9 cellular contexts compared by ENCODE assay signal in genomic region chr13:113861433-113862030, GRCh38. TPM values are rescaled to one million over a fixed set of nuclear protein-coding genes. Genes with fewer than 3 reads are reported as not detected.
DNase-seq lines count a peak whose midpoint lies in the region; ATAC-seq and TF ChIP-seq lines count a peak whose summit lies in the region.
"Had no signal": no experiment of that assay in that cellular context is flagged by ENCODE, and none has a peak within 500 bp of the region (broad histone marks: within the 10 kb centered on the region; RNA-seq: fewer than 3 reads in every experiment).

No MANE protein-coding gene starts in this region.

- H3K4me3 ChIP-seq in iPS-20b (ENCODE audit: low read length), result peak overlapping the region; percentile 50; the same call in 1 of the 2 replicates
- H3K4me3 ChIP-seq in thoracic aorta, result peak overlapping the region; percentile 85

- no peaks in the 10 kb centered on the region for H3K9me3 Mint-ChIP-seq in Calu3 (ENCODE audit: low read depth, unreplicated experiment)

- H3K27ac ChIP-seq in iPS-20b (ENCODE audit: low read length) (peak overlapping the region; percentile 99), thoracic aorta (peak overlapping the region; percentile 93 to 94)

- no peaks in the 10 kb centered on the region for H3K36me3 Mint-ChIP-seq in Calu3 (ENCODE audit: insufficient read depth, unreplicated experiment)

- TF ChIP-seq CTCF in thoracic aorta (IDR thresholded peaks at IDR 0.05), result no peak
- TF ChIP-seq CTCF in Calu3 (IDR thresholded peaks at IDR 0.05; ENCODE audit: unreplicated experiment), result no peak

- H3K9ac ChIP-seq in iPS-20b (ENCODE audit: low read depth, low read length), result peak overlapping the region; percentile 84; the same call in 1 of the 2 replicates

- H3K4me1 ChIP-seq in iPS-20b (ENCODE audit: insufficient read depth, low read length), result peaks cover 40% of the 10 kb centered on the region; the same call in 1 of the 2 replicates
- peaks cover 29 to 53% of the 10 kb centered on the region in 2 donors for H3K4me1 ChIP-seq in thoracic aorta (ENCODE audit: control insufficient read depth in 1 of 2, low read depth in 2 of 2)

- no peaks in the 10 kb centered on the region for H3K9me3 ChIP-seq in iPS-20b (ENCODE audit: insufficient read depth, low read depth, low read length)
- H3K9me3 ChIP-seq in thoracic aorta, result no peaks in the 10 kb centered on the region

- no peaks in the 10 kb centered on the region for H3K4me1 Mint-ChIP-seq in Calu3 (ENCODE audit: low read depth, unreplicated experiment)

- H3K27ac Mint-ChIP-seq in Calu3 (ENCODE audit: unreplicated experiment), result no peak overlapping the region
- H3K27ac Mint-ChIP-seq: activated naive CD4-positive, alpha-beta T cell treated with anti-CD3 and anti-CD28 coated beads, Interleukin-2, amount 50 U/mL, for 72 hours had no signal

- intact Hi-C loops in Calu3 (cut with micrococcal nuclease; ENCODE audit: unreplicated experiment), result no loop called here

- H3K4me3 Mint-ChIP-seq in Calu3 (ENCODE audit: low read depth, unreplicated experiment), result no peak overlapping the region

- DNase-seq in NCI-H526 (lab: John Stamatoyannopoulos, UW), result peak; percentile 24 to 66
- DNase-seq in NCI-H526 treated with DMSO at 0.1 percent for 48 hours (lab: John Stamatoyannopoulos, UW), result no peak
- peak; percentile 32 for DNase-seq in astrocyte of the hippocampus (ENCODE audit: low read depth, low spot score)
- no peak for DNase-seq in thoracic aorta (ENCODE audit: low spot score)
- no peak for DNase-seq in stimulated activated naive CD4-positive, alpha-beta T cell treated with Interleukin-2 at 50 U/mL for 16 hours (lab: John Stamatoyannopoulos, UW)
- no peak for DNase-seq in Calu3
- no peak for DNase-seq in OCI-M1 (lab: John Stamatoyannopoulos, UW)

- H3K27me3 ChIP-seq in iPS-20b (ENCODE audit: insufficient read depth, low read length) (peaks cover 40% of the 10 kb centered on the region), thoracic aorta (replicated peaks; ENCODE audit: insufficient read depth) (no peaks in the 10 kb centered on the region)

- BruUV-seq in Calu3 (replicated peaks; lab: Mats Ljungman, UMichigan), result no TSS peak

- ATAC-seq in thoracic aorta (ENCODE audit: insufficient number of reproducible peaks, low FRiP score, low read depth), result no peak
- ATAC-seq: activated naive CD4-positive, alpha-beta T cell treated with anti-CD3 and anti-CD28 coated beads, Interleukin-2, amount 50 U/mL, for 72 hours had no signal

- CTCF ChIA-PET in Calu3 (lab: Charles Lee), result no interaction called here

- no peaks in the 10 kb centered on the region for H3K27me3 Mint-ChIP-seq in Calu3 (ENCODE audit: unreplicated experiment)

- peaks cover 9% of the 10 kb centered on the region; the same call in 1 of the 2 replicates for H3K36me3 ChIP-seq in iPS-20b (ENCODE audit: insufficient read depth, low read depth, low read length)
- H3K36me3 ChIP-seq in thoracic aorta, result peaks cover 3% of the 10 kb centered on the region

RNA-seq across cellular contexts. Expression of gene GAS6, which starts 2.3 kb away (rescaled TPM):
- total RNA-seq in thoracic aorta (1,000 to 10,000 TPM in 1 of 2 donors, 100 to 1,000 TPM in 1; 854 to 1,319 TPM), Calu3 (2022) (0.42 and 0.83 TPM in 2 replicates)

Comparison
In these comparisons a context has a peak if more than half of its experiments do, and no peak if none do; other contexts are left out.
1. DNase-seq: peak in NCI-H526 (2 of 2) and astrocyte of the hippocampus (single experiment); none in NCI-H526 treated with DMSO at 0.1 percent for 48 hours (single experiment), thoracic aorta (single experiment), stimulated activated naive CD4-positive, alpha-beta T cell treated with Interleukin-2 at 50 U/mL for 16 hours (single experiment), Calu3 (single experiment) and OCI-M1 (single experiment).
2. RNA of gene GAS6, which starts 2.3 kb away (total RNA-seq): 854 to 1,319 TPM in thoracic aorta; 0.42 to 0.83 TPM in Calu3; every median in the first group is over 100 times any median in the second.